Comparison of ENCODE assay signal across 1 cellular context in the genomic region with DNA sequence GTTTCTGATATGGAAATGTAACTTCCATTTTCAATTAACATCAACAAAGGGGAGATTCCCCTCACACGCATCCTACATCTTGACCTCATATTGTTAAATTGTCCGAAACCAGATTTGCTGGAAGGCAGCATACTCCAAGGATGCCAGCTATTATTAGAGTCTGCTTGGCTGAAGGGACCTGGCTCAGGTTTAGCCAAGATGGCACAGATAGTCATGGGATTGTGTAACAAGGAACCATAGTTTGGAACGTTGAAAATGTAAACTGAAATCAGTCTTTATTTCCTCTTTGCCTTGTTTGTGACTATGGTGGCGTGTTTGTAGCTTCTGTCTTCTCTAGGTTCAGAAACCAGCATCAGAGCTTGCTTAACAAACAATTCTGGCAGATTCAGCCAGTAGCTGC.
A peak's percentile ranks its signal among the peaks of the same experiment; 100 is the strongest.
TF ChIP-seq lines count a peak whose summit lies in the region.

No MANE protein-coding gene starts in this region.

TF ChIP-seq in HepG2, 621 proteins besides CTCF, POLR2A, EP300 and RAD21:
- TF ChIP-seq ZNF598 (CRISPR knock-in tag; IDR thresholded peaks at IDR 0.05; ENCODE audit: borderline replicate concordance) = no peak
- 0 out of 2 replicates have a peak, but pooled peaks have one; percentile 3 for TF ChIP-seq CEBPG (CRISPR knock-in tag; IDR thresholded peaks at IDR 0.05)
- no peak for TF ChIP-seq ZNF709 (CRISPR knock-in tag; IDR thresholded peaks at IDR 0.05)
- TF ChIP-seq CEBPB (IDR thresholded peaks at IDR 0.05; ENCODE audit: borderline replicate concordance, low read depth, low read length) = 0 out of 2 replicates have a peak, but pooled peaks have one; percentile 10
- no peak for TF ChIP-seq ZNF562 (CRISPR knock-in tag; IDR thresholded peaks at IDR 0.05; ENCODE audit: borderline replicate concordance)
- TF ChIP-seq SNAPC2 (CRISPR knock-in tag; IDR thresholded peaks at IDR 0.05) = no peak
- TF ChIP-seq SIX1 (CRISPR knock-in tag; IDR thresholded peaks at IDR 0.05; ENCODE audit: borderline replicate concordance) = no peak
- TF ChIP-seq ZNF383 (CRISPR knock-in tag; IDR thresholded peaks at IDR 0.05; ENCODE audit: borderline replicate concordance) = no peak
- TF ChIP-seq SAP130 (CRISPR knock-in tag; IDR thresholded peaks at IDR 0.05; ENCODE audit: low read depth) = no peak
- TF ChIP-seq, protein P1, sequence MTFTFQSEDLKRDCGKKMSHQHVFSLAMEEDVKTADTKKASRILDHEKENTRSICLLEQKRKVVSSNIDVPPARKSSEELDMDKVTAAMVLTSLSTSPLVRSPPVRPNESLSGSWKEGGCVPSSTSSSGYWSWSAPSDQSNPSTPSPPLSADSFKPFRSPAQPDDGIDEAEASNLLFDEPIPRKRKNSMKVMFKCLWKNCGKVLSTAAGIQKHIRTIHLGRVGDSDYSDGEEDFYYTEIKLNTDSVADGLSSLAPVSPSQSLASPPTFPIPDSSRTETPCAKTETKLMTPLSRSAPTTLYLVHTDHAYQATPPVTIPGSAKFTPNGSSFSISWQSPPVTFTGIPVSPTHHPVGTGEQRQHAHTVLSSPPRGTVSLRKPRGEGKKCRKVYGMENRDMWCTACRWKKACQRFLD (CRISPR knock-in tag; IDR thresholded peaks at IDR 0.05; ENCODE audit: borderline replicate concordance) = no peak
- TF ChIP-seq ZBTB7A (CRISPR knock-in tag; IDR thresholded peaks at IDR 0.05) = no peak
